1 cellular context compared by ENCODE assay signal in genomic region chr3:100402150-100402706, GRCh38.
TF ChIP-seq lines count a peak whose summit lies in the region.

No MANE protein-coding gene starts in this region.

TF ChIP-seq in IMR-90, 13 proteins besides CTCF, POLR2A, EP300 and RAD21 (continued from another document):
- no peak for TF ChIP-seq ELK1 (IDR thresholded peaks at IDR 0.05; ENCODE audit: borderline replicate concordance, low read depth, low read length)
